In the genomic region with DNA sequence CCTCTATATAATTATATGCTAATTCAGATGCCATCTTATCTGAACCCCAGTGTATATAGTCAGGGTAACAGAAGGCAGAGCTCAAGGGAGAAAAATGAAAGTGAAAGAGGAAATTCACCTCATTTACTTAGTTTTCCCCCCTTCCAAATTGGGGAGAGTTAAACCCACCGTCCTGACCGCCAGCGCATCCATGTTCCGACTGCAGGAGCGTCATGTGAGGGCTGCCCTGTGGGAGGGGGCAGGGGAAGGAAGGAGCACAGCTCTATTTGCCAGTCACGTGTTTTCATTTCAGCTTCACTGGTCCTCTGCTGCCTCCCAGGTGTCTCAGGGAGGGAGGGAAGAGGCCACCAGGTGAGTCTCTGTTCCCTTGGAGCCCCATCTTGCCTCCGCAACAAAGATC, we compare ENCODE assay signal across 8 cellular contexts. TPM values are rescaled to one million over a fixed set of nuclear protein-coding genes. Genes with fewer than 3 reads are reported as not detected.
DNase-seq lines count a peak whose midpoint lies in the region; ATAC-seq and TF ChIP-seq lines count a peak whose summit lies in the region.

No MANE protein-coding gene starts in this region.

- CTCF ChIA-PET in activated CD4-positive, alpha-beta T cell treated with anti-CD3 and anti-CD28 coated beads for 36 hours (lab: Charles Lee) = interaction anchor here (0.6 to 2.8 kb wide), 7 partner anchors 10 to 381 kb away, joined by 3 to 27 read pairs (median 3); a partner anchor contains a TSS
- CTCF ChIA-PET in RWPE1 (lab: Yijun Ruan, JAX) = interaction anchor here (0.6 to 1.0 kb wide), 5 partner anchors 13 to 417 kb away, joined by 3 to 6 read pairs (median 4); no protein-coding TSS in a partner anchor

- ATAC-seq in HG03432 (IDR thresholded peaks at IDR 0.05; ENCODE audit: unreplicated experiment) (peak; percentile 45), HG03378 (IDR thresholded peaks at IDR 0.05; ENCODE audit: unreplicated experiment) (no peak)
- peak; percentile 67 for ATAC-seq in activated CD4-positive, alpha-beta T cell treated with anti-CD3 and anti-CD28 coated beads for 36 hours

- peak overlapping the region; percentile 40 to 89 (median 52) for H3K27ac ChIP-seq in transverse colon
- H3K27ac ChIP-seq in RWPE1 = no peak overlapping the region

- TF ChIP-seq EP300 in transverse colon (IDR thresholded peaks at IDR 0.05; ENCODE audit: low read depth) = no peak

- H3K4me1 ChIP-seq in transverse colon = peaks cover 14 to 67% (median 45%) of the 10 kb centered on the region in 4 donors

- H3K27ac Mint-ChIP-seq in activated CD4-positive, alpha-beta T cell treated with anti-CD3 and anti-CD28 coated beads for 36 hours = peak overlapping the region; percentile 70
- H3K27ac Mint-ChIP-seq in immature natural killer cell = peak overlapping the region; percentile 90 to 95 (median 94)

- H3K4me3 Mint-ChIP-seq in activated CD4-positive, alpha-beta T cell treated with anti-CD3 and anti-CD28 coated beads for 36 hours = peak overlapping the region; percentile 59
- H3K4me3 Mint-ChIP-seq in immature natural killer cell = peak overlapping the region; percentile 94 to 98 (median 96)

- H3K36me3 ChIP-seq in transverse colon = no peaks in the 10 kb centered on the region

- H3K27me3 Mint-ChIP-seq in activated CD4-positive, alpha-beta T cell treated with anti-CD3 and anti-CD28 coated beads for 36 hours = no peaks in the 10 kb centered on the region
- H3K27me3 Mint-ChIP-seq in immature natural killer cell (ENCODE audit: low read depth in 3 of 3) = peaks cover 0 to 7% (median 2%) of the 10 kb centered on the region in 3 donors

- in situ Hi-C loops in transverse colon (cut with MboI; ENCODE audit: low pct_ligation_motif_present in 1 of 4, low pct_unique_long_range_greater_than_20kb in 1 of 4, low sequenced_read_pairs in 3 of 4) = no loop called here

- 37 to 60% methylated on average over 1 to 7 of the region's 7 CpGs for WGBS in transverse colon (ENCODE audit: low coverage in 1 of 2), 2 donors

- peaks cover 2% of the 10 kb centered on the region for H3K36me3 Mint-ChIP-seq in activated CD4-positive, alpha-beta T cell treated with anti-CD3 and anti-CD28 coated beads for 36 hours (ENCODE audit: low read depth)
- H3K36me3 Mint-ChIP-seq in immature natural killer cell = no peaks in the 10 kb centered on the region

- H3K4me3 ChIP-seq in transverse colon = peak overlapping the region in 2 of 4 donors; percentile 13 to 28

- intact Hi-C loops in activated CD4-positive, alpha-beta T cell treated with anti-CD3 and anti-CD28 coated beads for 36 hours (cut with DNase I, micrococcal nuclease) = loop anchor here in 1 of 2 experiments (2.0 kb wide), 2 partner anchors 21 to 29 kb away; no protein-coding TSS in a partner anchor
- intact Hi-C loops in transverse colon (cut with DNase I; ENCODE audit: low total_unique reads) = no loop called here

- peak; percentile 26 for DNase-seq in CD1c-positive myeloid dendritic cell (ENCODE audit: extremely low spot score)
- peak; percentile 67 for DNase-seq in activated CD4-positive, alpha-beta T cell treated with anti-CD3 and anti-CD28 coated beads for 36 hours
- peak; percentile 62 to 67 (median 64) for DNase-seq in immature natural killer cell
- DNase-seq in transverse colon = no peak
- DNase-seq in RWPE1 (ENCODE audit: low spot score) = no peak
- DNase-seq in GM19238 (ENCODE audit: insufficient read length, low spot score) = no peak

- no peaks in the 10 kb centered on the region for H3K9me3 Mint-ChIP-seq in activated CD4-positive, alpha-beta T cell treated with anti-CD3 and anti-CD28 coated beads for 36 hours (ENCODE audit: low read depth)
- peaks cover 0 to 2% (median 0%) of the 10 kb centered on the region in 6 donors for H3K9me3 Mint-ChIP-seq in immature natural killer cell

- H3K9me3 ChIP-seq in transverse colon = no peaks in the 10 kb centered on the region

- TF ChIP-seq CTCF in transverse colon (IDR thresholded peaks at IDR 0.05) (no peak), RWPE1 (conservative IDR thresholded peaks at IDR 0.05; ENCODE audit: low read depth) (no peak)

- peaks cover 22% of the 10 kb centered on the region for H3K4me1 Mint-ChIP-seq in activated CD4-positive, alpha-beta T cell treated with anti-CD3 and anti-CD28 coated beads for 36 hours
- peaks cover 20 to 27% of the 10 kb centered on the region in 2 donors for H3K4me1 Mint-ChIP-seq in immature natural killer cell

- no peak for TF ChIP-seq POLR2A in transverse colon (IDR thresholded peaks at IDR 0.05)

- H3K27me3 ChIP-seq in transverse colon = no peaks in the 10 kb centered on the region

- POLR2A ChIA-PET in activated CD4-positive, alpha-beta T cell treated with anti-CD3 and anti-CD28 coated beads for 36 hours (lab: Charles Lee) = interaction anchor here (0.6 to 0.7 kb wide), 2 partner anchors 13 to 40 kb away, joined by 5 to 6 read pairs; no protein-coding TSS in a partner anchor
- POLR2A ChIA-PET in RWPE1 (lab: Yijun Ruan, JAX; ENCODE audit: low non-redundant PET) = no interaction called here

RNA-seq across cellular contexts. Expression of a gene that starts 13.2 kb away (rescaled TPM):
- 10 to 100 TPM in 1 of 2 experiments, 1 to 10 TPM in 1; 7.1 to 11.3 TPM for total RNA-seq in activated CD4-positive, alpha-beta T cell treated with anti-CD3 and anti-CD28 coated beads for 36 hours
- polyA plus RNA-seq in immature natural killer cell = 1 to 10 TPM; 1.2 to 3.9 (median 2.6) TPM
- total RNA-seq in transverse colon = 100 to 1,000 TPM in 1 of 4 donors, 10 to 100 TPM in 3; 66.5 to 134 (median 85.7) TPM

RNA-seq across cellular contexts. Expression of a gene that starts 34.1 kb away (rescaled TPM):
- 1 to 10 TPM; 4.8 to 5.7 TPM for total RNA-seq in activated CD4-positive, alpha-beta T cell treated with anti-CD3 and anti-CD28 coated beads for 36 hours
- 10 to 100 TPM; 15.8 to 39.3 (median 23.5) TPM for polyA plus RNA-seq in immature natural killer cell
- 10 to 100 TPM; 16.7 to 27.3 (median 19.0) TPM for total RNA-seq in transverse colon

RNA-seq across cellular contexts. Expression of a gene that starts 42.1 kb away (rescaled TPM):
- total RNA-seq in activated CD4-positive, alpha-beta T cell treated with anti-CD3 and anti-CD28 coated beads for 36 hours = 10 to 100 TPM; 19.2 to 31.2 TPM
- polyA plus RNA-seq in immature natural killer cell = 10 to 100 TPM in 1 of 3 donors, 1 to 10 TPM in 2; 5.5 to 11.0 (median 9.9) TPM
- 10 to 100 TPM; 14.2 to 54.3 (median 22.3) TPM for total RNA-seq in transverse colon

Comparison
In these comparisons a context has a peak if more than half of its experiments do, and no peak if none do; other contexts are left out.
1. DNase-seq: peak in CD1c-positive myeloid dendritic cell (single experiment), activated CD4-positive, alpha-beta T cell treated with anti-CD3 and anti-CD28 coated beads for 36 hours (single experiment) and immature natural killer cell (3 of 3); none in transverse colon (single experiment), RWPE1 (single experiment) and GM19238 (single experiment).
2. RNA of a gene that starts 13.2 kb away (total RNA-seq): 66.5 to 134 TPM in transverse colon; 7.1 to 11.3 TPM in activated CD4-positive, alpha-beta T cell treated with anti-CD3 and anti-CD28 coated beads for 36 hours; every median in the first group is over 4 times any median in the second.